23 cellular contexts compared by ENCODE assay signal in genomic region chr14:96265387-96265786, GRCh38. TPM values are rescaled to one million over a fixed set of nuclear protein-coding genes. Genes with fewer than 3 reads are reported as not detected.
A peak's percentile ranks its signal among the peaks of the same experiment; 100 is the strongest.
DNase-seq lines count a peak whose midpoint lies in the region; ATAC-seq and TF ChIP-seq lines count a peak whose summit lies in the region.
"Had no signal": no experiment of that assay in that cellular context is flagged by ENCODE, and none has a peak within 500 bp of the region (broad histone marks: within the 10 kb centered on the region; RNA-seq: fewer than 3 reads in every experiment).

No MANE protein-coding gene starts in this region.

- peaks cover 5% of the 10 kb centered on the region for H3K79me2 ChIP-seq in trophoblast cell (ENCODE audit: control insufficient read depth, insufficient read depth, low read length, poor library complexity)

- no peaks in the 10 kb centered on the region for H3K27me3 ChIP-seq in trophoblast cell (ENCODE audit: insufficient read depth, low read length)
- H3K27me3 ChIP-seq: BE2C, dorsolateral prefrontal cortex, ovary, right lobe of liver had no signal

- peaks cover 41% of the 10 kb centered on the region for H3K79me1 ChIP-seq in trophoblast cell (ENCODE audit: low read length)

- no peak overlapping the region for H3K4me2 ChIP-seq in trophoblast cell (ENCODE audit: low read length)

- H2AK5ac ChIP-seq in trophoblast cell (ENCODE audit: low read length), result peak overlapping the region; percentile 20

- peaks cover 9% of the 10 kb centered on the region for H3K27me3 Mint-ChIP-seq in HFFc6 (ENCODE audit: insufficient read depth)

- H3K4me1 ChIP-seq in trophoblast cell (ENCODE audit: control insufficient read depth in 1 of 2, insufficient read depth in 2 of 2, low read length in 2 of 2), result peaks cover 25 to 32% of the 10 kb centered on the region in 2 experiments
- H3K4me1 ChIP-seq: gastrocnemius medialis had no signal

- H4K91ac ChIP-seq in trophoblast cell (ENCODE audit: low read depth, low read length), result peak overlapping the region; percentile 96

- DNase-seq in HFFc6 (no peak), NCI-H2029 treated with DMSO at 0.1 percent for 48 hours (lab: John Stamatoyannopoulos, UW) (peak; percentile 17), NCI-H69 (lab: John Stamatoyannopoulos, UW) (peak; percentile 81), trophoblast cell (no peak)
- DNase-seq: activated CD4-positive, alpha-beta T cell treated with anti-CD3 and anti-CD28 coated beads, Interleukin-2, amount 50 U/mL, for 1 hour; activated gamma-delta T cell treated with Interleukin-2 at 50 U/mL for 16 hours; amniotic stem cell; BE2C; caudate nucleus; dorsolateral prefrontal cortex; gastrocnemius medialis; kidney glomerular epithelial cell; naive B cell; ovary; right lobe of liver; T-helper 2 cell had no signal

- peaks cover 0 to 4% of the 10 kb centered on the region in 2 experiments for H3K36me3 ChIP-seq in trophoblast cell (ENCODE audit: control insufficient read depth in 1 of 2, insufficient read depth in 2 of 2, low read length in 2 of 2)
- H3K36me3 ChIP-seq: BE2C, gastrocnemius medialis, ovary, right lobe of liver had no signal

- no peak overlapping the region for H3K27ac ChIP-seq in trophoblast cell (ENCODE audit: low read depth, low read length)
- H3K27ac ChIP-seq: gastrocnemius medialis, ovary, right lobe of liver, VCaP had no signal

- no peak overlapping the region for H2BK5ac ChIP-seq in trophoblast cell (ENCODE audit: low read depth, low read length, poor library complexity)

- H2BK12ac ChIP-seq in trophoblast cell (ENCODE audit: low read length), result peak overlapping the region; percentile 94

- no peak overlapping the region for H2AFZ ChIP-seq in trophoblast cell (ENCODE audit: insufficient read depth, low read length, poor library complexity)

- no peak overlapping the region for H3K9ac ChIP-seq in trophoblast cell (ENCODE audit: low read length)

- peak overlapping the region; percentile 35 for H3K14ac ChIP-seq in trophoblast cell (ENCODE audit: low read length)

- peaks cover 76% of the 10 kb centered on the region for H3K36me3 Mint-ChIP-seq in HFFc6 (ENCODE audit: low read depth)
- H3K36me3 Mint-ChIP-seq: memory B cell; stimulated activated effector memory CD8-positive, alpha-beta T cell treated with anti-CD3 and anti-CD28 coated beads, Interleukin-12 subunit alpha, Interleukin-12 subunit beta, amount 100 ng/mL, for 72 hours had no signal

- peaks cover 100% of the 10 kb centered on the region for H3K4me1 Mint-ChIP-seq in HFFc6 (ENCODE audit: low read depth)
- H3K4me1 Mint-ChIP-seq: memory B cell; naive B cell; stimulated activated effector memory CD8-positive, alpha-beta T cell treated with anti-CD3 and anti-CD28 coated beads, Interleukin-12 subunit alpha, Interleukin-12 subunit beta, amount 100 ng/mL, for 72 hours had no signal

- WGBS in trophoblast cell (ENCODE audit: extremely low coverage, insufficient coverage, insufficient read length), result no CpG with 5 or more reads among the region's 7 CpGs

- no peak overlapping the region for H3K4me3 Mint-ChIP-seq in HFFc6
- H3K4me3 Mint-ChIP-seq: memory B cell; naive B cell; stimulated activated effector memory CD8-positive, alpha-beta T cell treated with anti-CD3 and anti-CD28 coated beads, Interleukin-12 subunit alpha, Interleukin-12 subunit beta, amount 100 ng/mL, for 72 hours had no signal

- no peaks in the 10 kb centered on the region for H3K9me3 Mint-ChIP-seq in HFFc6
- H3K9me3 Mint-ChIP-seq: stimulated activated effector memory CD8-positive, alpha-beta T cell treated with anti-CD3 and anti-CD28 coated beads, Interleukin-12 subunit alpha, Interleukin-12 subunit beta, amount 100 ng/mL, for 72 hours had no signal

- H3K9me3 ChIP-seq in trophoblast cell (ENCODE audit: insufficient read depth, low read depth, low read length), result no peaks in the 10 kb centered on the region
- H3K9me3 ChIP-seq: BE2C, gastrocnemius medialis, ovary, right lobe of liver had no signal

- H4K8ac ChIP-seq in trophoblast cell (ENCODE audit: low read depth, low read length), result peak overlapping the region; percentile 17

- no peak overlapping the region for H4K12ac ChIP-seq in trophoblast cell (ENCODE audit: low read depth, low read length)

- H3K23ac ChIP-seq in trophoblast cell (ENCODE audit: low read length), result no peak overlapping the region

- no peak overlapping the region for H3K4ac ChIP-seq in trophoblast cell (ENCODE audit: low read depth, low read length)

- H3K27ac Mint-ChIP-seq in HFFc6, result peak overlapping the region; percentile 67
- H3K27ac Mint-ChIP-seq: memory B cell; stimulated activated effector memory CD8-positive, alpha-beta T cell treated with anti-CD3 and anti-CD28 coated beads, Interleukin-12 subunit alpha, Interleukin-12 subunit beta, amount 100 ng/mL, for 72 hours had no signal

- no peak overlapping the region for H2BK120ac ChIP-seq in trophoblast cell (ENCODE audit: insufficient read depth, low read length, poor library complexity)

- no peak for TF ChIP-seq POLR2A in GM18505 (IDR thresholded peaks at IDR 0.05; ENCODE audit: borderline replicate concordance, extremely low read depth, insufficient read depth, insufficient read length)

- H3K18ac ChIP-seq in trophoblast cell (ENCODE audit: low read length), result no peak overlapping the region

- ATAC-seq in GM18505 (IDR thresholded peaks at IDR 0.05; ENCODE audit: unreplicated experiment) (no peak), HG03457 (IDR thresholded peaks at IDR 0.05; ENCODE audit: unreplicated experiment) (no peak), HG03097 (IDR thresholded peaks at IDR 0.05; ENCODE audit: low FRiP score, unreplicated experiment) (no peak)
- ATAC-seq: gastrocnemius medialis; right lobe of liver; stimulated activated effector memory CD8-positive, alpha-beta T cell treated with anti-CD3 and anti-CD28 coated beads, Interleukin-12 subunit alpha, Interleukin-12 subunit beta, amount 100 ng/mL, for 72 hours had no signal

- TF ChIP-seq CTCF in HFFc6 (IDR thresholded peaks at IDR 0.05), result no peak

- no peak overlapping the region for H3K4me3 ChIP-seq in trophoblast cell (ENCODE audit: low read depth, low read length)
- H3K4me3 ChIP-seq: dorsolateral prefrontal cortex, gastrocnemius medialis, K562, ovary, right lobe of liver had no signal

RNA-seq across cellular contexts. Expression of gene BDKRB1, which starts 9.4 kb away (rescaled TPM):
- total RNA-seq in HFFc6 (2021; fragmentation: NEBNext Ultra II Directional; extraction: Animal tissue kit (Norgen Biotek cat#: 25700)), result 10 to 100 TPM; 41.5 to 67.8 (median 59.2) TPM
- polyA plus RNA-seq in trophoblast cell (2013), result 6.0 and 6.4 TPM in 2 replicates
- total RNA-seq: gastrocnemius medialis had no signal

Comparison
In these comparisons a context has a peak if more than half of its experiments do, and no peak if none do; other contexts are left out.
1. DNase-seq: peak in NCI-H2029 treated with DMSO at 0.1 percent for 48 hours (single experiment) and NCI-H69 (single experiment); none in HFFc6 (single experiment) and trophoblast cell (0 of 2).